In genomic region chr11:86218125-86219081, GRCh38 we compare ENCODE assay signal across 8 cellular contexts. TPM values are rescaled to one million over a fixed set of nuclear protein-coding genes. Genes with fewer than 3 reads are reported as not detected.
DNase-seq lines count a peak whose midpoint lies in the region; ATAC-seq and TF ChIP-seq lines count a peak whose summit lies in the region.

No MANE protein-coding gene starts in this region.

- peak; percentile 93 for ATAC-seq in CD8-positive, alpha-beta T cell
- peak; percentile 54 for ATAC-seq in GM19455 (IDR thresholded peaks at IDR 0.05; ENCODE audit: unreplicated experiment)

- TF ChIP-seq POLR2A in esophagus squamous epithelium (IDR thresholded peaks at IDR 0.05) = no peak

- peak; percentile 17 to 66 (median 42) for DNase-seq in CD8-positive, alpha-beta T cell
- DNase-seq in HL-60 (ENCODE audit: low read depth in 1 of 2, low spot score in 1 of 2) (peak in 1 of 2 experiments; percentile 72), NOMO-1 treated with dmso at 0.1 percent for 144 hours (lab: John Stamatoyannopoulos, UW; ENCODE audit: unreplicated experiment) (peak; percentile 69), activated T-cell treated with anti-CD3 and anti-CD28 coated beads for 24 hours (ENCODE audit: low read depth) (peak; percentile 53), esophagus squamous epithelium (lab: John Stamatoyannopoulos, UW) (no peak)

- H3K9me3 Mint-ChIP-seq in CD8-positive, alpha-beta T cell = no peaks in the 10 kb centered on the region
- H3K9me3 Mint-ChIP-seq in nephron = no peaks in the 10 kb centered on the region
- peaks cover 11% of the 10 kb centered on the region for H3K9me3 Mint-ChIP-seq in stimulated activated naive CD8-positive, alpha-beta T cell treated with anti-CD3 and anti-CD28 coated beads, Interleukin-15, Interleukin-2, amounts not matched to agents 100 ng/mL and 50 ng/mL, for 24 hours

- no peaks in the 10 kb centered on the region for H3K9me3 ChIP-seq in CD8-positive, alpha-beta T cell (ENCODE audit: low read length)
- H3K9me3 ChIP-seq in esophagus squamous epithelium = no peaks in the 10 kb centered on the region

- peaks cover 7% of the 10 kb centered on the region for H3K27me3 Mint-ChIP-seq in CD8-positive, alpha-beta T cell (ENCODE audit: low read depth)
- H3K27me3 Mint-ChIP-seq in nephron (ENCODE audit: low read depth) = peaks cover 4% of the 10 kb centered on the region
- H3K27me3 Mint-ChIP-seq in stimulated activated naive CD8-positive, alpha-beta T cell treated with anti-CD3 and anti-CD28 coated beads, Interleukin-15, Interleukin-2, amounts not matched to agents 100 ng/mL and 50 ng/mL, for 24 hours = no peaks in the 10 kb centered on the region

- H3K27me3 ChIP-seq in CD8-positive, alpha-beta T cell (ENCODE audit: insufficient read depth, low read length) = no peaks in the 10 kb centered on the region
- H3K27me3 ChIP-seq in HL-60 (ENCODE audit: insufficient read depth, poor library complexity, severe bottlenecking) (no peaks in the 10 kb centered on the region), esophagus squamous epithelium (no peaks in the 10 kb centered on the region)

- no peak overlapping the region for H3K27ac Mint-ChIP-seq in CD8-positive, alpha-beta T cell
- H3K27ac Mint-ChIP-seq in nephron = peak overlapping the region in 1 of 3 experiments; percentile 5
- H3K27ac Mint-ChIP-seq in stimulated activated naive CD8-positive, alpha-beta T cell treated with anti-CD3 and anti-CD28 coated beads, Interleukin-15, Interleukin-2, amounts not matched to agents 100 ng/mL and 50 ng/mL, for 24 hours = peak overlapping the region; percentile 99

- H3K36me3 ChIP-seq in CD8-positive, alpha-beta T cell (ENCODE audit: insufficient read depth, low read length) = no peaks in the 10 kb centered on the region
- H3K36me3 ChIP-seq in esophagus squamous epithelium = no peaks in the 10 kb centered on the region

- WGBS in esophagus squamous epithelium, 2 donors = 11 to 28% methylated on average over 12 to 14 of the region's 14 CpGs

- H3K36me3 Mint-ChIP-seq in CD8-positive, alpha-beta T cell = no peaks in the 10 kb centered on the region
- H3K36me3 Mint-ChIP-seq in nephron (ENCODE audit: low read depth) = no peaks in the 10 kb centered on the region
- H3K36me3 Mint-ChIP-seq in stimulated activated naive CD8-positive, alpha-beta T cell treated with anti-CD3 and anti-CD28 coated beads, Interleukin-15, Interleukin-2, amounts not matched to agents 100 ng/mL and 50 ng/mL, for 24 hours (ENCODE audit: low read depth) = peaks cover 10% of the 10 kb centered on the region

- H3K4me1 ChIP-seq in CD8-positive, alpha-beta T cell (ENCODE audit: insufficient read depth, low read length) = no peaks in the 10 kb centered on the region
- H3K4me1 ChIP-seq in esophagus squamous epithelium = peaks cover 0 to 20% (median 5%) of the 10 kb centered on the region in 3 donors

- CTCF ChIA-PET in CD8-positive, alpha-beta T cell (lab: Charles Lee) = interaction anchor here (0.6 to 2.1 kb wide), 27 partner anchors 9 to 622 kb away, joined by 3 to 17 read pairs (median 4); partner anchors contain the start of gene CCDC83

- H3K27ac ChIP-seq in CD8-positive, alpha-beta T cell (ENCODE audit: low read depth, low read length) = no peak overlapping the region
- H3K27ac ChIP-seq in HL-60 (replicated peaks) (no peak overlapping the region), esophagus squamous epithelium (no peak overlapping the region)

- no peak overlapping the region for H3K4me3 ChIP-seq in CD8-positive, alpha-beta T cell (ENCODE audit: low read depth, low read length)
- H3K4me3 ChIP-seq in HL-60 (replicated peaks; ENCODE audit: insufficient read depth, low read length) (no peak overlapping the region), esophagus squamous epithelium (peak overlapping the region in 2 of 4 donors; percentile 25 to 50)

- H3K4me1 Mint-ChIP-seq in CD8-positive, alpha-beta T cell (ENCODE audit: low read depth) = peaks cover 2% of the 10 kb centered on the region
- H3K4me1 Mint-ChIP-seq in nephron = peaks cover 4% of the 10 kb centered on the region
- H3K4me1 Mint-ChIP-seq in stimulated activated naive CD8-positive, alpha-beta T cell treated with anti-CD3 and anti-CD28 coated beads, Interleukin-15, Interleukin-2, amounts not matched to agents 100 ng/mL and 50 ng/mL, for 24 hours (ENCODE audit: low read depth) = peaks cover 89% of the 10 kb centered on the region

- POLR2A ChIA-PET in CD8-positive, alpha-beta T cell (lab: Charles Lee) = no interaction called here

- peak; percentile 74 for TF ChIP-seq CTCF in CD8-positive, alpha-beta T cell (IDR thresholded peaks at IDR 0.05)
- TF ChIP-seq CTCF in HL-60 (IDR thresholded peaks at IDR 0.05; ENCODE audit: insufficient read depth, low read length) = peak; percentile 87
- TF ChIP-seq CTCF in esophagus squamous epithelium (IDR thresholded peaks at IDR 0.05) = peak; percentile 80 to 90 (median 83)
- TF ChIP-seq CTCF in nephron (IDR thresholded peaks at IDR 0.05; ENCODE audit: unreplicated experiment in 3 of 3) = peak; percentile 75 to 81 (median 78)

- intact Hi-C loops in CD8-positive, alpha-beta T cell (cut with DNase I, micrococcal nuclease) = loop anchor here (1.0 kb wide), 3 partner anchors 176 to 623 kb away; partner anchors contain the start of gene CCDC83 (in 1 of the 2)
- intact Hi-C loops in esophagus squamous epithelium (cut with DNase I) = loop anchor here (10.0 kb wide), 2 partner anchors 274 to 354 kb away; no protein-coding TSS in a partner anchor

- H3K4me3 Mint-ChIP-seq in CD8-positive, alpha-beta T cell = peak overlapping the region; percentile 61
- H3K4me3 Mint-ChIP-seq in nephron = peak overlapping the region in 1 of 3 experiments; percentile 1
- H3K4me3 Mint-ChIP-seq in stimulated activated naive CD8-positive, alpha-beta T cell treated with anti-CD3 and anti-CD28 coated beads, Interleukin-15, Interleukin-2, amounts not matched to agents 100 ng/mL and 50 ng/mL, for 24 hours = peak overlapping the region; percentile 69

RNA-seq across cellular contexts. Expression of gene EED, which starts 26.1 kb away (rescaled TPM):
- 10 to 100 TPM; 23.5 to 24.7 TPM for total RNA-seq in CD8-positive, alpha-beta T cell
- 10 to 100 TPM; 14.4 to 26.3 (median 18.5) TPM for total RNA-seq in esophagus squamous epithelium
